In the genomic region with DNA sequence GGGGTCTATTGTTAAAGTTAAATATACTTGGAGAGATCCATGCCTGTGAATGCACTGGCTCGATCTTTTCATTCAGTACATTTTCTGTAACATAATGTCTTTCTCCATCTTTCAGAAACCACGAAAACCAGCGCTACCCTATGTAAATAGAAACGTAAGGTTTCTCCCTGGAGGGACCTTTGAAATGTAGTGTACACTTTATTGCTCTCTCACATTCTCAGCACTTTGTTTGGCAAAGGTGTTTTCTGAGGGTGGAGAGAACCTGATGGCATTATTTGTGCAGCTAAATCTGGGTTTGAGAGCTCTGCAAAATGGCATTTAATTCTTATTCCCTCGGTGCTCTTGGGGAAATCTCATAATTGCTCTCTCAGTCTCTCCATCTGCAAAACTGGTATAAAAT, we compare ENCODE assay signal across 5 cellular contexts.
"Had no signal": no experiment of that assay in that cellular context is flagged by ENCODE, and none has a peak within 500 bp of the region (broad histone marks: within the 10 kb centered on the region; RNA-seq: fewer than 3 reads in every experiment).

No MANE protein-coding gene starts in this region.

- H2AFZ ChIP-seq: GM23338 had no signal

- H3K4me3 ChIP-seq: GM23338, K562 had no signal

- ATAC-seq: GM23338, K562 had no signal

- H3K4me2 ChIP-seq: GM23338 had no signal

- DNase-seq: H9, HCEC 1CT, IMR-90 had no signal
